8 cellular contexts compared by ENCODE assay signal in the genomic region with DNA sequence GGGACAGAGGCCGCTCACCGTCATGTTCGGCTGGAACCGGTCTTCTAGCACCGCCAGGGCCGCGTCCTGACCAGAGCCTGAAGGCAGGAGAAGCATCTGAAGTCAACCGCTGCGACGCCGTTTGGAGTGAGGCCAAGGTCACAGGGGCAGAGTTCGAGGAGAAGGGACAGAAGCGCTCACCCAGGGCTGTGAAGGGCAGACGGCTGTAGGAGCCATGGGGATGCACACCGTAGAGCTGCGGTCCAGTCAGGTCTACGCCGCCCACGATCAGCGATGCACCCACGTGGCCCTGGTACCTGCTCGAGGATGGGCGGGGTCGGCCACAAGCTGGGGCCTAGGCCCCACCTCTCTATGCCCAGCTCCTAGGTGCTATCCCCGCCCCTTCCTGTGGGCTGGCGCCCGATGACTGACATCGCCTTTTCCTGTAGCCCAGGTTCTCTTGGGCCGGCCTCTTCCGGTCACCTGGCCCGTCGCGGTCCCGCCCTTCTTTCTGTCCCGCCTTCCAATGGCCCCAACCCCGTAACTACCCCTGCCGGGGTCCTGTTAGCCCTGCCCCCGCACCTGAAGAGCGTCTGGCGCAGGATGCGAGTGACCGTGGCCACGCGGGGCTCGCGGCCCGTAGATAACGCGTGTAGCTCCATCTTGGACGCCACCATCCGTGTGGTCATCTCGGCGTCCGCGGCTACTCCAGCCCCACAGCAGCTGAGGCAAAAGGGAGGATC. TPM values are rescaled to one million over a fixed set of nuclear protein-coding genes. Genes with fewer than 3 reads are reported as not detected.
A peak's percentile ranks its signal among the peaks of the same experiment; 100 is the strongest.
DNase-seq lines count a peak whose midpoint lies in the region; ATAC-seq and TF ChIP-seq lines count a peak whose summit lies in the region.

No MANE protein-coding gene starts in this region.

- H3K27me3 ChIP-seq in muscle layer of colon (ENCODE audit: control insufficient read depth in 1 of 2, insufficient read depth in 2 of 2, low read length in 2 of 2): no peaks in the 10 kb centered on the region

- H3K9me3 ChIP-seq in muscle layer of colon (ENCODE audit: low read length): no peaks in the 10 kb centered on the region

- H3K9ac ChIP-seq in muscle layer of colon (ENCODE audit: low read length): peak overlapping the region; percentile 92

- ATAC-seq in GM21737 (IDR thresholded peaks at IDR 0.05; ENCODE audit: unreplicated experiment) (peak; percentile 87), esophagus mucosa (peak; percentile 96)

- peak overlapping the region; percentile 98 for H3K27ac ChIP-seq in muscle layer of colon (ENCODE audit: low read depth, low read length)

- H3K36me3 ChIP-seq in muscle layer of colon (ENCODE audit: insufficient read depth, low read length): peaks cover 17% of the 10 kb centered on the region

- DNase-seq in DMS79 (lab: John Stamatoyannopoulos, UW) (peak; percentile 92), KG1 (lab: John Stamatoyannopoulos, UW) (peak; percentile 65)
- peak; percentile 96 to 97 for DNase-seq in activated T-cell treated with anti-CD3 and anti-CD28 coated beads, Interleukin-2, amount 50 U/mL, for 48 hours
- peak; percentile 78 to 80 for DNase-seq in stimulated activated CD8-positive, alpha-beta memory T cell treated with anti-CD3 and anti-CD28 coated beads, Interleukin-7, amount 100 ng/mL, for 1 hour (ENCODE audit: low read depth in 2 of 2)

- peaks cover 21% of the 10 kb centered on the region for H3K4me1 ChIP-seq in muscle layer of colon (ENCODE audit: insufficient read depth, low read length)

- peak overlapping the region; percentile 67 to 93 for H3K4me3 ChIP-seq in muscle layer of colon (ENCODE audit: low read depth in 1 of 2, low read length in 2 of 2)

TF ChIP-seq in PFSK-1, 5 proteins besides CTCF, POLR2A, EP300 and RAD21:
- TF ChIP-seq SIN3A (IDR thresholded peaks at IDR 0.05; ENCODE audit: borderline replicate concordance, insufficient read depth, low read length) (no peak), REST (IDR thresholded peaks at IDR 0.05; ENCODE audit: insufficient read depth in 1 of 2, low read depth in 2 of 2, low read length in 2 of 2) (peak in 1 of 2 experiments; percentile 57; a peak in 1 of 4 replicates), FOXP2 (optimal IDR thresholded peaks at IDR 0.05; ENCODE audit: borderline replicate concordance, extremely low read depth, extremely low read length, insufficient read depth) (no peak), POLR2AphosphoS5 (IDR thresholded peaks at IDR 0.05; ENCODE audit: low read depth, low read length) (peak; percentile 91), TAF1 (IDR thresholded peaks at IDR 0.05; ENCODE audit: borderline replicate concordance, insufficient read depth, low read length) (peak; percentile 90)
TF ChIP-seq in PFSK-1: peak in this region for 3.

RNA-seq across cellular contexts. Expression of gene PSMB10, which starts 1.1 kb away (rescaled TPM):
- polyA plus RNA-seq in PFSK-1 (2012; ENCODE audit: insufficient read length, low read depth): 59.1 TPM
- total RNA-seq in esophagus mucosa: 25.9 TPM

RNA-seq across cellular contexts. Expression of gene CTRL, which starts 3.9 kb away (rescaled TPM):
- 4.3 TPM for polyA plus RNA-seq in PFSK-1 (2012; ENCODE audit: insufficient read length, low read depth)
- 0.64 TPM for total RNA-seq in esophagus mucosa

RNA-seq across cellular contexts. Expression of gene LCAT, which starts 8.4 kb away (rescaled TPM):
- polyA plus RNA-seq in PFSK-1 (2012; ENCODE audit: insufficient read length, low read depth): 2.7 TPM
- 4.1 TPM for total RNA-seq in esophagus mucosa

RNA-seq across cellular contexts. Expression of gene SLC12A4, which starts 32.9 kb away (rescaled TPM):
- 8.4 TPM for polyA plus RNA-seq in PFSK-1 (2012; ENCODE audit: insufficient read length, low read depth)
- total RNA-seq in esophagus mucosa: 17.5 TPM

RNA-seq across cellular contexts. Expression of gene PSKH1, which starts 42.5 kb away (rescaled TPM):
- 23.5 TPM for polyA plus RNA-seq in PFSK-1 (2012; ENCODE audit: insufficient read length, low read depth)
- total RNA-seq in esophagus mucosa: 15.5 TPM

Comparison
In these comparisons a context has a peak if more than half of its experiments do, and no peak if none do; other contexts are left out.
1. Peak in every context shown above with its lines: DNase-seq, ATAC-seq, H3K4me3 ChIP-seq and H3K27ac ChIP-seq.